8 cellular contexts compared by ENCODE assay signal in the genomic region with DNA sequence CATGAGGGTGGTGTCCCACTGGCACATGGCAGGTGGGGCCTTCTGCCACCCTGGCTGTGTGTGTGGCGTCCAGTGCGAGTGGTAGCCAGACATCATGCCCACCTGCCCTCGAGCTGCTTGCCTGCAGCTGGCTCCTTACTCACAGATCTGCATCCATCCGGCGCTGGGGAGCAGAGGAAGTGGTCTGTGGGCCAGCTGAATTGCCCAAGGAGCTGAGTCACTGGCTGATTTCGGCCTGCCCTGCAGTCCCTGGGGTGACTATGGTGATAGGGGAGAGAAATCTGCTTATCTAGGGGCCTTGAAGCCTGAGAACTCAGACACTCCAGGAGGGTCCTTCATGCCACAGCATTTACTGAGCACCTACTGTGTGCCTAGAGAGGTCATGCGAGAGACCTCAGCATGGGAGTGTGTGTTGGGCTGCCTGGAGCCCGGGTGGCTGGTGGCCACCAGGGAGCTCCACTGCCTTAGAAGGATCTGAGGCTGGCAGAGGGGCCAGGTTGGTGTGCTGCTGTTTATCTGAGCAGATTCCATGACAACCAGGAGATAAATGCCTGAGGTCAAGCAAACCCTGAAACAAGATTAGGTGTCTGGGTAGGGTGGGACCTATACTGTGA. TPM values are rescaled to one million over a fixed set of nuclear protein-coding genes. Genes with fewer than 3 reads are reported as not detected.
DNase-seq lines count a peak whose midpoint lies in the region; ATAC-seq and TF ChIP-seq lines count a peak whose summit lies in the region.

No MANE protein-coding gene starts in this region.

- peaks cover 18 to 19% of the 10 kb centered on the region in 2 experiments for H3K4me1 Mint-ChIP-seq in H9
- peaks cover 98% of the 10 kb centered on the region for H3K4me1 Mint-ChIP-seq in activated CD4-positive, alpha-beta T cell treated with anti-CD3 and anti-CD28 coated beads, Interleukin-2, amount 10 ng/mL, durations not matched to agents 7 days and 5 days
- peaks cover 91% of the 10 kb centered on the region in 2 donors for H3K4me1 Mint-ChIP-seq in effector memory CD8-positive, alpha-beta T cell (ENCODE audit: low read depth in 2 of 2)

- H3K27me3 ChIP-seq in H9 (ENCODE audit: insufficient read depth, low read length): no peaks in the 10 kb centered on the region
- H3K27me3 ChIP-seq in mucosa of rectum (ENCODE audit: control insufficient read depth in 2 of 2, insufficient read depth in 2 of 2, low read length in 2 of 2): no peaks in the 10 kb centered on the region
- H3K27me3 ChIP-seq in thyroid gland: no peaks in the 10 kb centered on the region

- no peak overlapping the region for H4K5ac ChIP-seq in H9 (ENCODE audit: insufficient read length, low read depth, low read length)

- no peak overlapping the region for H4K91ac ChIP-seq in H9 (ENCODE audit: insufficient read length, low read depth, low read length)

- H3K4me3 Mint-ChIP-seq in H9: no peak overlapping the region
- H3K4me3 Mint-ChIP-seq in activated CD4-positive, alpha-beta T cell treated with anti-CD3 and anti-CD28 coated beads, Interleukin-2, amount 10 ng/mL, durations not matched to agents 7 days and 5 days: peak overlapping the region; percentile 66
- peak overlapping the region; percentile 82 to 85 for H3K4me3 Mint-ChIP-seq in effector memory CD8-positive, alpha-beta T cell

- peak overlapping the region in 1 of 3 experiments; percentile 75; a peak in 2 of 7 replicates for H3K27ac Mint-ChIP-seq in H9
- peak overlapping the region; percentile 98 for H3K27ac Mint-ChIP-seq in activated CD4-positive, alpha-beta T cell treated with anti-CD3 and anti-CD28 coated beads, Interleukin-2, amount 10 ng/mL, durations not matched to agents 7 days and 5 days
- peak overlapping the region; percentile 96 to 99 for H3K27ac Mint-ChIP-seq in effector memory CD8-positive, alpha-beta T cell

- POLR2A ChIA-PET in GM10248 (lab: Yijun Ruan, JAX): interaction anchor here (0.7 to 6.8 kb wide), 11 partner anchors 10 to 63 kb away, joined by 3 to 59 read pairs (median 5); partner anchors contain the start of gene IRF1
- POLR2A ChIA-PET in activated CD4-positive, alpha-beta T cell treated with anti-CD3 and anti-CD28 coated beads, Interleukin-2, amount 10 ng/mL, durations not matched to agents 7 days and 5 days (lab: Charles Lee): interaction anchor here (0.6 to 3.0 kb wide), 10 partner anchors 16 to 71 kb away, joined by 3 to 21 read pairs (median 4); partner anchors contain the start of gene IRF1

- H4K20me1 ChIP-seq in H9 (ENCODE audit: control insufficient read depth, insufficient read depth, insufficient read length): no peaks in the 10 kb centered on the region

- no peaks in the 10 kb centered on the region for H3K79me1 ChIP-seq in H9 (ENCODE audit: insufficient read depth, low read depth, low read length, poor library complexity, severe bottlenecking)

- ATAC-seq in effector memory CD8-positive, alpha-beta T cell (replicated peaks): peak; percentile 41

- no CpG with 5 or more reads among the region's 8 CpGs for WGBS in H9 (ENCODE audit: extremely low coverage, insufficient read length, low lambda C conversion rate)
- WGBS in thyroid gland, 2 donors: 65 to 79% methylated on average over 3 to 8 of the region's 8 CpGs

- H3K36me3 ChIP-seq in mucosa of rectum (ENCODE audit: control insufficient read depth in 2 of 2, insufficient read depth in 2 of 2, low read length in 2 of 2) (peaks cover 0 to 3% of the 10 kb centered on the region in 2 donors), thyroid gland (peaks cover 0 to 6% of the 10 kb centered on the region in 2 donors)

- intact Hi-C loops in thyroid gland (cut with DNase I): no loop called here

- H3K23me2 ChIP-seq in H9 (ENCODE audit: insufficient read length, low read depth, low read length, poor library complexity, severe bottlenecking): no peaks in the 10 kb centered on the region

- no peak overlapping the region for H3K23ac ChIP-seq in H9 (ENCODE audit: insufficient read length, low read depth, low read length)

- H3K9me3 Mint-ChIP-seq in H9: no peaks in the 10 kb centered on the region
- H3K9me3 Mint-ChIP-seq in activated CD4-positive, alpha-beta T cell treated with anti-CD3 and anti-CD28 coated beads, Interleukin-2, amount 10 ng/mL, durations not matched to agents 7 days and 5 days: no peaks in the 10 kb centered on the region
- no peaks in the 10 kb centered on the region for H3K9me3 Mint-ChIP-seq in effector memory CD8-positive, alpha-beta T cell

- TF ChIP-seq POLR2A in thyroid gland (IDR thresholded peaks at IDR 0.05): no peak

- H3K79me2 ChIP-seq in H9 (ENCODE audit: insufficient read depth, low read length): no peaks in the 10 kb centered on the region

- no peak overlapping the region for H3K27ac ChIP-seq in H9 (ENCODE audit: insufficient read length, low read depth, low read length)
- peak overlapping the region; percentile 94 for H3K27ac ChIP-seq in mucosa of rectum (ENCODE audit: low read depth in 2 of 2, low read length in 2 of 2)
- peak overlapping the region; percentile 61 to 79 (median 76) for H3K27ac ChIP-seq in thyroid gland

- H3K4ac ChIP-seq in H9 (ENCODE audit: low read depth, low read length): no peak overlapping the region; the same call in 1 of the 2 replicates

- H2AFZ ChIP-seq in H9 (ENCODE audit: low read length): no peak overlapping the region

- no peak overlapping the region for H2BK12ac ChIP-seq in H9 (ENCODE audit: insufficient read length, low read depth, low read length)

- H4K8ac ChIP-seq in H9 (replicated peaks; ENCODE audit: insufficient read length, low read depth, low read length): no peak overlapping the region

- CTCF ChIA-PET in GM10248 (lab: Yijun Ruan, JAX): interaction anchor here (0.7 to 10.8 kb wide), 19 partner anchors 11 to 79 kb away, joined by 3 to 104 read pairs (median 6); partner anchors contain the start of gene IRF1
- CTCF ChIA-PET in activated CD4-positive, alpha-beta T cell treated with anti-CD3 and anti-CD28 coated beads, Interleukin-2, amount 10 ng/mL, durations not matched to agents 7 days and 5 days (lab: Charles Lee): interaction anchor here (0.5 to 7.8 kb wide), 25 partner anchors 10 to 289 kb away, joined by 3 to 62 read pairs (median 6); partner anchors contain the start of gene IRF1

- no peak overlapping the region for H2BK5ac ChIP-seq in H9 (ENCODE audit: insufficient read length, low read length)

- H3K4me3 ChIP-seq in mucosa of rectum (ENCODE audit: low read length in 2 of 2) (peak overlapping the region; percentile 20 to 58), thyroid gland (replicated peaks in 1 of 3) (no peak overlapping the region)

- H3K27me3 Mint-ChIP-seq in H9 (ENCODE audit: low read depth): no peaks in the 10 kb centered on the region
- no peaks in the 10 kb centered on the region for H3K27me3 Mint-ChIP-seq in activated CD4-positive, alpha-beta T cell treated with anti-CD3 and anti-CD28 coated beads, Interleukin-2, amount 10 ng/mL, durations not matched to agents 7 days and 5 days
- no peaks in the 10 kb centered on the region for H3K27me3 Mint-ChIP-seq in effector memory CD8-positive, alpha-beta T cell

- DNase-seq in GM10248 (ENCODE audit: extremely low spot score) (peak; percentile 67), H9 (peak; percentile 78), NAMALWA (ENCODE audit: low spot score) (peak; percentile 82), thyroid gland (peak; percentile 50 to 51), NCI-H526 (lab: John Stamatoyannopoulos, UW) (no peak)
- peak; percentile 70 for DNase-seq in activated CD4-positive, alpha-beta T cell treated with anti-CD3 and anti-CD28 coated beads, Interleukin-2, amount 10 ng/mL, durations not matched to agents 7 days and 5 days
- peak; percentile 41 to 59 (median 53) for DNase-seq in effector memory CD8-positive, alpha-beta T cell

- H3K4me1 ChIP-seq in H9 (ENCODE audit: insufficient read depth, low read length) (no peaks in the 10 kb centered on the region; the same call in 1 of the 2 replicates), mucosa of rectum (ENCODE audit: control insufficient read depth in 2 of 2, insufficient read depth in 2 of 2, low read length in 2 of 2) (peaks cover 92% of the 10 kb centered on the region in 2 donors), thyroid gland (peaks cover 42 to 75% of the 10 kb centered on the region in 2 donors)

- no peaks in the 10 kb centered on the region for H3K9me3 ChIP-seq in H9 (ENCODE audit: control insufficient read depth, low read depth, low read length)
- H3K9me3 ChIP-seq in mucosa of rectum (ENCODE audit: control insufficient read depth in 2 of 2, low read length in 2 of 2): no peaks in the 10 kb centered on the region
- no peaks in the 10 kb centered on the region for H3K9me3 ChIP-seq in thyroid gland

- H2AK5ac ChIP-seq in H9 (ENCODE audit: insufficient read length, low read length): no peak overlapping the region

- H2BK20ac ChIP-seq in H9 (ENCODE audit: low read depth, low read length, poor library complexity, severe bottlenecking): no peak overlapping the region

- no peaks in the 10 kb centered on the region for H3K36me3 Mint-ChIP-seq in H9 (ENCODE audit: insufficient read depth in 1 of 3, low read depth in 3 of 3)
- H3K36me3 Mint-ChIP-seq in activated CD4-positive, alpha-beta T cell treated with anti-CD3 and anti-CD28 coated beads, Interleukin-2, amount 10 ng/mL, durations not matched to agents 7 days and 5 days (ENCODE audit: low read depth): peaks cover 77% of the 10 kb centered on the region
- peaks cover 64% of the 10 kb centered on the region for H3K36me3 Mint-ChIP-seq in effector memory CD8-positive, alpha-beta T cell (ENCODE audit: insufficient read depth)

- H3K18ac ChIP-seq in H9 (ENCODE audit: insufficient read length, low read depth, low read length): peak overlapping the region; percentile 78

- H3K4me2 ChIP-seq in H9 (ENCODE audit: insufficient read depth, insufficient read length, low read length): no peak overlapping the region

- H3T11ph ChIP-seq in H9 (ENCODE audit: low read length): no peak overlapping the region

- H2BK120ac ChIP-seq in H9 (ENCODE audit: low read depth, low read length, poor library complexity, severe bottlenecking): no peak overlapping the region

- H3K56ac ChIP-seq in H9 (ENCODE audit: insufficient read length, low read depth, low read length): no peak overlapping the region

- H2BK15ac ChIP-seq in H9 (ENCODE audit: low read depth, low read length): no peak overlapping the region

- peak overlapping the region; percentile 64; the same call in 1 of the 2 replicates for H3K14ac ChIP-seq in H9 (ENCODE audit: insufficient read depth, low read length)

- TF ChIP-seq CTCF in GM10248 (IDR thresholded peaks at IDR 0.05; ENCODE audit: control extremely low read depth, extremely low read depth, low read depth, missing control alignments) (peak; percentile 62), H9 (conservative IDR thresholded peaks at IDR 0.05) (peak; percentile 60; the same call in 2 of the 3 replicates), thyroid gland (IDR thresholded peaks at IDR 0.05) (peak in 4 of 6 experiments; percentile 7 to 34 (median 24))

- H3K9ac ChIP-seq in H9 (ENCODE audit: extremely low read depth, insufficient read length, low read length): no peak overlapping the region
- peak overlapping the region; percentile 57 to 69 for H3K9ac ChIP-seq in mucosa of rectum (ENCODE audit: low read depth in 1 of 2, low read length in 2 of 2)

RNA-seq across cellular contexts. Expression of gene SLC22A5, which starts 57.1 kb away (rescaled TPM):
- total RNA-seq in H9 (2021) (3.4 and 3.9 TPM in 2 replicates), thyroid gland (10 to 100 TPM; 18.1 to 28.3 (median 24.2) TPM)
- total RNA-seq in activated CD4-positive, alpha-beta T cell treated with anti-CD3 and anti-CD28 coated beads, Interleukin-2, amount 10 ng/mL, durations not matched to agents 7 days and 5 days: 1 to 10 TPM; 3.2 to 3.6 TPM

Comparison
In these comparisons a context has a peak if more than half of its experiments do, and no peak if none do; other contexts are left out.
1. DNase-seq: peak in GM10248 (single experiment), H9 (single experiment), NAMALWA (single experiment), activated CD4-positive, alpha-beta T cell treated with anti-CD3 and anti-CD28 coated beads, Interleukin-2, amount 10 ng/mL, durations not matched to agents 7 days and 5 days (single experiment), effector memory CD8-positive, alpha-beta T cell (3 of 3) and thyroid gland (2 of 2); none in NCI-H526 (0 of 2).
2. H3K4me3 Mint-ChIP-seq: peak in activated CD4-positive, alpha-beta T cell treated with anti-CD3 and anti-CD28 coated beads, Interleukin-2, amount 10 ng/mL, durations not matched to agents 7 days and 5 days (single experiment) and effector memory CD8-positive, alpha-beta T cell (2 of 2); none in H9 (0 of 2).
3. H3K4me3 ChIP-seq: peak in mucosa of rectum (2 of 2); none in thyroid gland (0 of 3).
4. Peak in every context shown above with its lines, with median percentiles within 50 percentile points of each other: CTCF ChIP-seq.